In genomic region chr10:50604049-50604640, GRCh38 we compare ENCODE assay signal across 8 cellular contexts. TPM values are rescaled to one million over a fixed set of nuclear protein-coding genes. Genes with fewer than 3 reads are reported as not detected.
DNase-seq lines count a peak whose midpoint lies in the region; ATAC-seq and TF ChIP-seq lines count a peak whose summit lies in the region.

No MANE protein-coding gene starts in this region.

- TF ChIP-seq CTCF in 22Rv1 (IDR thresholded peaks at IDR 0.05) (no peak), Panc1 (IDR thresholded peaks at IDR 0.05) (no peak), left ventricle myocardium inferior (IDR thresholded peaks at IDR 0.05; ENCODE audit: borderline replicate concordance) (peak; percentile 15), vagina (IDR thresholded peaks at IDR 0.05) (no peak)

- H3K9me3 ChIP-seq in Panc1 (ENCODE audit: control insufficient read depth, insufficient read depth, low read depth, low read length), result no peaks in the 10 kb centered on the region
- H3K9me3 ChIP-seq in left ventricle myocardium inferior (replicated peaks), result no peaks in the 10 kb centered on the region
- no peaks in the 10 kb centered on the region for H3K9me3 ChIP-seq in vagina
- no peaks in the 10 kb centered on the region for H3K9me3 ChIP-seq in Karpas-422 (ENCODE audit: low read length)

- H3K4me1 ChIP-seq in Panc1 (ENCODE audit: control insufficient read depth, insufficient read depth, low read length) (peaks cover 61% of the 10 kb centered on the region), left ventricle myocardium inferior (peaks cover 93% of the 10 kb centered on the region), vagina (peaks cover 67% of the 10 kb centered on the region), Karpas-422 (ENCODE audit: low read length) (no peaks in the 10 kb centered on the region; the same call in 1 of the 2 replicates)

- POLR2A ChIA-PET in Panc1 (lab: Charles Lee), result no interaction called here

- in situ Hi-C loops in Panc1 (cut with HindIII; ENCODE audit: low pct_unique_long_range_greater_than_20kb, low sequenced_read_pairs), result no loop called here

- no peaks in the 10 kb centered on the region for H3K9me2 ChIP-seq in Karpas-422 (replicated peaks; ENCODE audit: insufficient read depth, low read length)

- H3K36me3 ChIP-seq in Panc1 (ENCODE audit: control insufficient read depth, insufficient read depth, low read length) (no peaks in the 10 kb centered on the region), left ventricle myocardium inferior (no peaks in the 10 kb centered on the region), vagina (no peaks in the 10 kb centered on the region), Karpas-422 (ENCODE audit: insufficient read depth, low read length) (no peaks in the 10 kb centered on the region)

- H3K27ac ChIP-seq in 22Rv1 (peak overlapping the region; percentile 67), Panc1 (ENCODE audit: low read length) (peak overlapping the region; percentile 81), left ventricle myocardium inferior (replicated peaks) (peak overlapping the region; percentile 82), vagina (peak overlapping the region; percentile 5), Karpas-422 (ENCODE audit: low read length) (no peak overlapping the region)

- no peak for DNase-seq in Panc1 (ENCODE audit: low read depth, low spot score)
- no peak for DNase-seq in left ventricle myocardium inferior
- no peak for DNase-seq in vagina (ENCODE audit: extremely low spot score in 2 of 2)
- DNase-seq in NCI-H146 (lab: John Stamatoyannopoulos, UW), result no peak
- no peak for DNase-seq in Karpas-422

- no peak overlapping the region for H3K9ac ChIP-seq in Karpas-422 (ENCODE audit: low read length)

- H2AFZ ChIP-seq in Karpas-422 (ENCODE audit: low read length), result no peak overlapping the region

- CTCF ChIA-PET in Panc1 (lab: Charles Lee), result no interaction called here

- H3K27me3 ChIP-seq in Panc1 (ENCODE audit: control insufficient read depth, insufficient read depth, low read length) (no peaks in the 10 kb centered on the region), left ventricle myocardium inferior (ENCODE audit: low read depth) (no peaks in the 10 kb centered on the region), vagina (no peaks in the 10 kb centered on the region), Karpas-422 (ENCODE audit: low read length) (no peaks in the 10 kb centered on the region)

- no peaks in the 10 kb centered on the region for H3K79me2 ChIP-seq in Karpas-422 (ENCODE audit: low read length)

- H3K4me3 ChIP-seq in Panc1 (ENCODE audit: low read depth in 2 of 2, low read length in 2 of 2), result no peak overlapping the region; a peak in 1 of 4 replicates
- H3K4me3 ChIP-seq in left ventricle myocardium inferior, result peak overlapping the region; percentile 45
- no peak overlapping the region for H3K4me3 ChIP-seq in vagina
- H3K4me3 ChIP-seq in Karpas-422 (ENCODE audit: low read length), result no peak overlapping the region

- no peak overlapping the region for H3K4me2 ChIP-seq in Karpas-422 (ENCODE audit: low read depth, low read length, poor library complexity, severe bottlenecking)

- H4K20me1 ChIP-seq in Karpas-422 (ENCODE audit: insufficient read depth, low read depth, low read length), result peaks cover 14% of the 10 kb centered on the region; the same call in 1 of the 2 replicates

- no TSS peak for BruUV-seq in Panc1 (replicated peaks; lab: Mats Ljungman, UMichigan)

- intact Hi-C loops in Panc1 (cut with micrococcal nuclease; ENCODE audit: unreplicated experiment) (no loop called here), left ventricle myocardium inferior (cut with micrococcal nuclease) (no loop called here), vagina (cut with DNase I) (no loop called here)

- ATAC-seq in GM18867 (IDR thresholded peaks at IDR 0.05; ENCODE audit: unreplicated experiment), result peak; percentile 63
- peak; percentile 52 for ATAC-seq in HG03108 (IDR thresholded peaks at IDR 0.05; ENCODE audit: unreplicated experiment)
- no peak for ATAC-seq in Panc1

- TF ChIP-seq POLR2A in vagina (IDR thresholded peaks at IDR 0.05), result no peak

RNA-seq across cellular contexts. Expression of gene SGMS1, which starts 19.6 kb away (rescaled TPM):
- total RNA-seq in Panc1 (2021; ENCODE audit: unreplicated experiment), result 22.0 TPM
- polyA plus RNA-seq in Panc1 (2012; ENCODE audit: insufficient read length), result 11.8 TPM
- 18.6 TPM for total RNA-seq in left ventricle myocardium inferior
- total RNA-seq in vagina, result 93.8 TPM
- total RNA-seq in Karpas-422 (2014; rRNA removed; shearing (Covaris generic); ENCODE audit: low replicate concordance), result 2.9 and 7.9 TPM in 2 replicates
